In the genomic region with DNA sequence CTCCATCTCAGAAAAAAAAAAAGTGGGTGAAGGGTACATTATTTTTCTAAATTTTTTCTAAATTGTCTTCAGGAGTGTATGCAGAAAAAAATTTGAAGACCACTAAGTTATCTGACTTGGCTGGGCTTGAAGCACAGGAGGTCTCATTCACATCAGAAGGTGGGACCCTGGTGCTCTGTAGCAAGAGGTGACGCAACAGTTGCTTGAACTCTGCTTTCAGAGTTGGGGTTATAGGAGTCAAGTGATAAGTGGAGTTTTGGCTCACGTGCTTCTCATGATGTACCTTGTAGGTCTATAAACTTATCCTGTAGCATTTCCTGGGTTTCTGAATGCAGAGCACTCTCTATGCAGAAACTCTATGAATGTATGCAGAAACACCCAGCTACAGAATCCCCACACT, we compare ENCODE assay signal across 1 cellular context.
TF ChIP-seq lines count a peak whose summit lies in the region.

No MANE protein-coding gene starts in this region.

TF ChIP-seq in K562, 482 proteins besides CTCF, POLR2A, EP300 and RAD21:
- TF ChIP-seq, protein P1, sequence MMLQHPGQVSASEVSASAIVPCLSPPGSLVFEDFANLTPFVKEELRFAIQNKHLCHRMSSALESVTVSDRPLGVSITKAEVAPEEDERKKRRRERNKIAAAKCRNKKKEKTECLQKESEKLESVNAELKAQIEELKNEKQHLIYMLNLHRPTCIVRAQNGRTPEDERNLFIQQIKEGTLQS (IDR thresholded peaks at IDR 0.05) = peak; percentile 36; the same call in 1 of the 2 replicates
- TF ChIP-seq, protein P1 (CRISPR knock-in tag; conservative IDR thresholded peaks at IDR 0.05) = no peak
- TF ChIP-seq CEBPG (CRISPR knock-in tag; IDR thresholded peaks at IDR 0.05) (no peak), CEBPG (tag; conservative IDR thresholded peaks at IDR 0.05 in 1 of 2, IDR thresholded peaks at IDR 0.05 in 1 of 2) (peak; percentile 14 to 37; a peak in 1 of 4 replicates)
- TF ChIP-seq, protein P2, sequence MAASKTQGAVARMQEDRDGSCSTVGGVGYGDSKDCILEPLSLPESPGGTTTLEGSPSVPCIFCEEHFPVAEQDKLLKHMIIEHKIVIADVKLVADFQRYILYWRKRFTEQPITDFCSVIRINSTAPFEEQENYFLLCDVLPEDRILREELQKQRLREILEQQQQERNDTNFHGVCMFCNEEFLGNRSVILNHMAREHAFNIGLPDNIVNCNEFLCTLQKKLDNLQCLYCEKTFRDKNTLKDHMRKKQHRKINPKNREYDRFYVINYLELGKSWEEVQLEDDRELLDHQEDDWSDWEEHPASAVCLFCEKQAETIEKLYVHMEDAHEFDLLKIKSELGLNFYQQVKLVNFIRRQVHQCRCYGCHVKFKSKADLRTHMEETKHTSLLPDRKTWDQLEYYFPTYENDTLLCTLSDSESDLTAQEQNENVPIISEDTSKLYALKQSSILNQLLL (CRISPR knock-in tag; IDR thresholded peaks at IDR 0.05; ENCODE audit: borderline replicate concordance) = no peak
